Comparison of ENCODE assay signal across 14 cellular contexts in the genomic region with DNA sequence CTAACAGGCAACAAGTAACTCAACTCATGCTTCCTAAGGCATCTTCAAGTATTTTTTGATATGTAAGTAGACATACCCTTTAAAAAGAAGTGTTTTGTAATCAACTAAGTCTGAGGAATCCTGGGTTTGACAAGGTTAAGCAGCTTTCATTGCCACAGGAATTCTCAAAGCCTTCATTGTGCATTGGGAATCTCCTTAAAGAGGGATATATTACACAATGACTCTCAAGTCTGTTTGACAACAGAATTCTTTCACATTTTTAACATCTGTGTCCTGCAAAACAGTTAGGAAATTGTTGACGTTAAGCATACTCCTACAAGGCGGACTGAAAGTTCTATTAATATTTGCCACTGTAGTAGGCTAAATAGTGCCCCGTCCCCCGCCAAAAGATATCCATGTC.
A peak's percentile ranks its signal among the peaks of the same experiment; 100 is the strongest.
DNase-seq lines count a peak whose midpoint lies in the region; ATAC-seq and TF ChIP-seq lines count a peak whose summit lies in the region.
"Had no signal": no experiment of that assay in that cellular context is flagged by ENCODE, and none has a peak within 500 bp of the region (broad histone marks: within the 10 kb centered on the region; RNA-seq: fewer than 3 reads in every experiment).

No MANE protein-coding gene starts in this region.

- H3K36me3 Mint-ChIP-seq in stimulated activated effector memory CD8-positive, alpha-beta T cell treated with anti-CD3 and anti-CD28 coated beads, Interleukin-12 subunit alpha, Interleukin-12 subunit beta, amount 100 ng/mL, for 72 hours, result no peaks in the 10 kb centered on the region

- H3K27me3 ChIP-seq in right cardiac atrium (ENCODE audit: control insufficient read depth, insufficient read depth), result no peaks in the 10 kb centered on the region

- H3K4me3 Mint-ChIP-seq in stimulated activated effector memory CD8-positive, alpha-beta T cell treated with anti-CD3 and anti-CD28 coated beads, Interleukin-12 subunit alpha, Interleukin-12 subunit beta, amount 100 ng/mL, for 72 hours, result no peak overlapping the region
- H3K4me3 Mint-ChIP-seq: activated CD8-positive, alpha-beta memory T cell treated with anti-CD3 and anti-CD28 coated beads, Interleukin-2, amount 10 ng/mL, durations not matched to agents 7 days and 5 days; stimulated activated naive CD8-positive, alpha-beta T cell treated with anti-CD3 and anti-CD28 coated beads, Interleukin-15, amount 100 ng/mL, for 72 hours had no signal

- H3K4me1 ChIP-seq in right cardiac atrium (ENCODE audit: control insufficient read depth, insufficient read depth, low read length), result peaks cover 17% of the 10 kb centered on the region

- no peak for TF ChIP-seq CTCF in cardiac fibroblast (IDR thresholded peaks at IDR 0.05; ENCODE audit: low read depth, low read length)

- intact Hi-C loops in right cardiac atrium (cut with DNase I), result loop anchor here in 2 of 4 donors (5.0 to 10.0 kb wide), 2 partner anchors 62 to 70 kb away; partner anchors contain the start of gene SGMS1 (in 1 of the 2)

- H3K9me3 ChIP-seq in right cardiac atrium (ENCODE audit: control insufficient read depth, low read length), result no peaks in the 10 kb centered on the region

- H3K4me1 Mint-ChIP-seq in stimulated activated effector memory CD8-positive, alpha-beta T cell treated with anti-CD3 and anti-CD28 coated beads, Interleukin-12 subunit alpha, Interleukin-12 subunit beta, amount 100 ng/mL, for 72 hours, result peaks cover 31% of the 10 kb centered on the region

- H3K4me3 ChIP-seq in cardiac fibroblast (replicated peaks in 1 of 2; ENCODE audit: low read depth in 2 of 2, low read length in 2 of 2) (no peak overlapping the region), right cardiac atrium (ENCODE audit: low read length) (no peak overlapping the region)

- peak overlapping the region; percentile 27 for H3K27ac Mint-ChIP-seq in stimulated activated effector memory CD8-positive, alpha-beta T cell treated with anti-CD3 and anti-CD28 coated beads, Interleukin-12 subunit alpha, Interleukin-12 subunit beta, amount 100 ng/mL, for 72 hours
- H3K27ac Mint-ChIP-seq: activated CD8-positive, alpha-beta memory T cell treated with anti-CD3 and anti-CD28 coated beads, Interleukin-2, amount 10 ng/mL, durations not matched to agents 7 days and 5 days; activated naive CD4-positive, alpha-beta T cell treated with anti-CD3 and anti-CD28 coated beads, Interleukin-2, amount 50 U/mL, for 72 hours; progenitor cell of endocrine pancreas; stimulated activated naive CD8-positive, alpha-beta T cell treated with anti-CD3 and anti-CD28 coated beads, Interleukin-15, amount 100 ng/mL, for 72 hours had no signal

- H3K27ac ChIP-seq in right cardiac atrium (ENCODE audit: low read length), result peak overlapping the region; percentile 70

- ATAC-seq in right cardiac atrium (peak in 1 of 2 donors; percentile 5), HG03442 (IDR thresholded peaks at IDR 0.05; ENCODE audit: unreplicated experiment) (no peak), HG02759 (IDR thresholded peaks at IDR 0.05; ENCODE audit: unreplicated experiment) (no peak)
- no peak for ATAC-seq in stimulated activated effector memory CD8-positive, alpha-beta T cell treated with anti-CD3 and anti-CD28 coated beads, Interleukin-12 subunit alpha, Interleukin-12 subunit beta, amount 100 ng/mL, for 72 hours

- 47% methylated on average over 4 of the region's 4 CpGs for WGBS in right cardiac atrium

- H3K9me3 Mint-ChIP-seq in stimulated activated effector memory CD8-positive, alpha-beta T cell treated with anti-CD3 and anti-CD28 coated beads, Interleukin-12 subunit alpha, Interleukin-12 subunit beta, amount 100 ng/mL, for 72 hours, result peaks cover 3% of the 10 kb centered on the region

- DNase-seq in GM04504 (ENCODE audit: low read depth) (peak; percentile 80), cardiac fibroblast (ENCODE audit: low read depth in 2 of 2) (peak; percentile 47 to 92), right cardiac atrium (no peak), SKM-1 treated with dmso at 0.1 percent for 144 hours (lab: John Stamatoyannopoulos, UW; ENCODE audit: unreplicated experiment) (no peak), NCI-H510A treated with DMSO at 0.1 percent for 48 hours (lab: John Stamatoyannopoulos, UW) (no peak)
- no peak for DNase-seq in stimulated activated effector memory CD8-positive, alpha-beta T cell treated with anti-CD3 and anti-CD28 coated beads, Interleukin-12 subunit alpha, Interleukin-12 subunit beta, amount 100 ng/mL, for 72 hours (ENCODE audit: low spot score in 2 of 2)
- DNase-seq: NCI-H187, NCI-H774 had no signal

Comparison
In these comparisons a context has a peak if more than half of its experiments do, and no peak if none do; other contexts are left out.
1. DNase-seq: peak in GM04504 (single experiment) and cardiac fibroblast (2 of 2); none in right cardiac atrium (0 of 3), stimulated activated effector memory CD8-positive, alpha-beta T cell treated with anti-CD3 and anti-CD28 coated beads, Interleukin-12 subunit alpha, Interleukin-12 subunit beta, amount 100 ng/mL, for 72 hours (0 of 2), SKM-1 treated with dmso at 0.1 percent for 144 hours (single experiment) and NCI-H510A treated with DMSO at 0.1 percent for 48 hours (single experiment).